ENCODE assay signal across 9 cellular contexts in genomic region chr20:62707981-62708521, GRCh38. TPM values are rescaled to one million over a fixed set of nuclear protein-coding genes. Genes with fewer than 3 reads are reported as not detected.
DNase-seq lines count a peak whose midpoint lies in the region; ATAC-seq lines count a peak whose summit lies in the region.
"Had no signal": no experiment of that assay in that cellular context is flagged by ENCODE, and none has a peak within 500 bp of the region (broad histone marks: within the 10 kb centered on the region; RNA-seq: fewer than 3 reads in every experiment).

No MANE protein-coding gene starts in this region.

- H3K14ac ChIP-seq in mesenchymal stem cell (ENCODE audit: low read length in 2 of 2): no peak overlapping the region

- H3K4me2 ChIP-seq in mesenchymal stem cell (ENCODE audit: low read length, poor library complexity, severe bottlenecking): no peak overlapping the region

- POLR2A ChIA-PET in activated CD8-positive, alpha-beta T cell treated with anti-CD3 and anti-CD28 coated beads, Interleukin-2, amount 10 ng/mL, durations not matched to agents 7 days and 5 days (lab: Charles Lee): interaction anchor here (0.6 kb wide), 1 partner anchor 57 kb away, joined by 3 read pairs; no protein-coding TSS in a partner anchor

- H3K27ac Mint-ChIP-seq in activated CD8-positive, alpha-beta T cell treated with anti-CD3 and anti-CD28 coated beads, Interleukin-2, amount 10 ng/mL, durations not matched to agents 7 days and 5 days: no peak overlapping the region

- WGBS in mesenchymal stem cell: 8% methylated on average over 14 of the region's 19 CpGs

- no peak overlapping the region for H3K4ac ChIP-seq in mesenchymal stem cell (ENCODE audit: low read depth in 1 of 2, low read length in 2 of 2)

- H3K9ac ChIP-seq in mesenchymal stem cell (ENCODE audit: low read length): no peak overlapping the region

- no peak overlapping the region for H2AK5ac ChIP-seq in mesenchymal stem cell (ENCODE audit: low read length, severe bottlenecking)

- no peaks in the 10 kb centered on the region for H3K36me3 Mint-ChIP-seq in activated CD8-positive, alpha-beta T cell treated with anti-CD3 and anti-CD28 coated beads, Interleukin-2, amount 10 ng/mL, durations not matched to agents 7 days and 5 days (ENCODE audit: low read depth)

- no peaks in the 10 kb centered on the region for H3K9me3 Mint-ChIP-seq in activated CD8-positive, alpha-beta T cell treated with anti-CD3 and anti-CD28 coated beads, Interleukin-2, amount 10 ng/mL, durations not matched to agents 7 days and 5 days (ENCODE audit: insufficient read depth)

- H3K4me3 ChIP-seq in mesenchymal stem cell (ENCODE audit: insufficient read depth in 1 of 2, low read depth in 1 of 2, low read length in 2 of 2): peak overlapping the region; percentile 2 to 41

- no peak overlapping the region for H2BK15ac ChIP-seq in mesenchymal stem cell (ENCODE audit: low read depth, poor library complexity, severe bottlenecking)

- no peak overlapping the region for H2BK120ac ChIP-seq in mesenchymal stem cell (ENCODE audit: low read depth, low read length)

- no peak overlapping the region for H3K27ac ChIP-seq in mesenchymal stem cell (ENCODE audit: low read length, poor library complexity, severe bottlenecking)

- H3K9me3 ChIP-seq in mesenchymal stem cell (ENCODE audit: control insufficient read depth, low read length): no peaks in the 10 kb centered on the region
- H3K9me3 ChIP-seq: heart left ventricle had no signal

- H3K4me1 Mint-ChIP-seq in activated CD8-positive, alpha-beta T cell treated with anti-CD3 and anti-CD28 coated beads, Interleukin-2, amount 10 ng/mL, durations not matched to agents 7 days and 5 days (ENCODE audit: low read depth): peaks cover 11% of the 10 kb centered on the region

- H3K36me3 ChIP-seq in mesenchymal stem cell (ENCODE audit: control insufficient read depth in 1 of 2, insufficient read depth in 2 of 2, low read depth in 1 of 2, low read length in 2 of 2): peaks cover 0 to 4% of the 10 kb centered on the region in 2 experiments
- H3K36me3 ChIP-seq: heart left ventricle had no signal

- peaks cover 37% of the 10 kb centered on the region for H3K4me1 ChIP-seq in mesenchymal stem cell (ENCODE audit: control insufficient read depth, insufficient read depth, low read depth, low read length)

- no peak overlapping the region for H2BK5ac ChIP-seq in mesenchymal stem cell (ENCODE audit: low read depth, low read length, poor library complexity, severe bottlenecking)

- peaks cover 34% of the 10 kb centered on the region for H3K27me3 Mint-ChIP-seq in activated CD8-positive, alpha-beta T cell treated with anti-CD3 and anti-CD28 coated beads, Interleukin-2, amount 10 ng/mL, durations not matched to agents 7 days and 5 days (ENCODE audit: low read depth)

- H4K91ac ChIP-seq in mesenchymal stem cell (ENCODE audit: low read length): no peak overlapping the region

- no peaks in the 10 kb centered on the region for H3K79me1 ChIP-seq in mesenchymal stem cell (replicated peaks; ENCODE audit: low read length, poor library complexity, severe bottlenecking)

- H2AFZ ChIP-seq in mesenchymal stem cell (ENCODE audit: low read depth, low read length): no peak overlapping the region

- no peak for ATAC-seq in activated CD8-positive, alpha-beta T cell treated with anti-CD3 and anti-CD28 coated beads, Interleukin-2, amount 10 ng/mL, durations not matched to agents 7 days and 5 days
- ATAC-seq in GM18907 (IDR thresholded peaks at IDR 0.05; ENCODE audit: unreplicated experiment) (no peak), HG02678 (IDR thresholded peaks at IDR 0.05; ENCODE audit: unreplicated experiment) (no peak)
- ATAC-seq: heart left ventricle had no signal

- no peak overlapping the region for H3K23ac ChIP-seq in mesenchymal stem cell (ENCODE audit: low read length in 2 of 2)

- CTCF ChIA-PET in activated CD8-positive, alpha-beta T cell treated with anti-CD3 and anti-CD28 coated beads, Interleukin-2, amount 10 ng/mL, durations not matched to agents 7 days and 5 days (lab: Charles Lee): no interaction called here

- H4K8ac ChIP-seq in mesenchymal stem cell (ENCODE audit: low read length): no peak overlapping the region

- peak overlapping the region; percentile 25 for H3K4me3 Mint-ChIP-seq in activated CD8-positive, alpha-beta T cell treated with anti-CD3 and anti-CD28 coated beads, Interleukin-2, amount 10 ng/mL, durations not matched to agents 7 days and 5 days

- peak; percentile 43 for DNase-seq in COLO668 (lab: John Stamatoyannopoulos, UW; ENCODE audit: unreplicated experiment)
- peak; percentile 64 for DNase-seq in HuH-7 (ENCODE audit: low spot score)
- peak; percentile 37 for DNase-seq in activated CD8-positive, alpha-beta T cell treated with anti-CD3 and anti-CD28 coated beads, Interleukin-2, amount 10 ng/mL, durations not matched to agents 7 days and 5 days
- DNase-seq in mesenchymal stem cell: no peak
- no peak for DNase-seq in dermis blood vessel endothelial cell
- no peak for DNase-seq in GOT3 (lab: John Stamatoyannopoulos, UW)

- no peak overlapping the region for H3K18ac ChIP-seq in mesenchymal stem cell (ENCODE audit: low read depth in 1 of 2, low read length in 2 of 2)

- peaks cover 39% of the 10 kb centered on the region in 2 experiments for H3K27me3 ChIP-seq in mesenchymal stem cell (ENCODE audit: control insufficient read depth in 1 of 2, insufficient read depth in 1 of 2, low read length in 2 of 2)

- H2BK12ac ChIP-seq in mesenchymal stem cell (ENCODE audit: low read length in 2 of 2): no peak overlapping the region

RNA-seq across cellular contexts. Expression of gene NTSR1, which starts 0.6 kb away (rescaled TPM):
- total RNA-seq in activated CD8-positive, alpha-beta T cell treated with anti-CD3 and anti-CD28 coated beads, Interleukin-2, amount 10 ng/mL, durations not matched to agents 7 days and 5 days: under 1 TPM; 0.13 to 0.21 TPM
- 0.01 TPM for polyA plus RNA-seq in mesenchymal stem cell (2013, experiment 1 of 2)
- 0.07 TPM for polyA plus RNA-seq in mesenchymal stem cell (2013, experiment 2 of 2)
- 0.05 TPM in 1 of 2 replicates, not detected in the other for total RNA-seq in dermis blood vessel endothelial cell

Comparison
In these comparisons a context has a peak if more than half of its experiments do, and no peak if none do; other contexts are left out.
1. DNase-seq: peak in COLO668 (single experiment), HuH-7 (single experiment) and activated CD8-positive, alpha-beta T cell treated with anti-CD3 and anti-CD28 coated beads, Interleukin-2, amount 10 ng/mL, durations not matched to agents 7 days and 5 days (single experiment); none in mesenchymal stem cell (single experiment), dermis blood vessel endothelial cell (single experiment) and GOT3 (single experiment).